In genomic region chrX:38675856-38676255, GRCh38 we compare ENCODE assay signal across 27 cellular contexts.
"Had no signal": no experiment of that assay in that cellular context is flagged by ENCODE, and none has a peak within 500 bp of the region (broad histone marks: within the 10 kb centered on the region; RNA-seq: fewer than 3 reads in every experiment).

No MANE protein-coding gene starts in this region.

- H3K27ac Mint-ChIP-seq: activated CD8-positive, alpha-beta memory T cell treated with anti-CD3 and anti-CD28 coated beads, Interleukin-2, amount 10 ng/mL, durations not matched to agents 7 days and 5 days; activated CD8-positive, alpha-beta T cell treated with anti-CD3 and anti-CD28 coated beads, Interleukin-2, amount 10 ng/mL, durations not matched to agents 7 days and 5 days; activated naive CD4-positive, alpha-beta T cell treated with anti-CD3 and anti-CD28 coated beads for 36 hours; activated naive CD8-positive, alpha-beta T cell treated with anti-CD3 and anti-CD28 coated beads for 36 hours; mesothelial cell of epicardium; naive thymus-derived CD8-positive, alpha-beta T cell; neural progenitor cell; type B pancreatic cell; WTC11 had no signal

- H3K27me3 Mint-ChIP-seq: type B pancreatic cell had no signal

- H3K36me3 Mint-ChIP-seq: activated CD8-positive, alpha-beta memory T cell treated with anti-CD3 and anti-CD28 coated beads, Interleukin-2, amount 10 ng/mL, durations not matched to agents 7 days and 5 days; activated naive CD8-positive, alpha-beta T cell treated with anti-CD3 and anti-CD28 coated beads for 36 hours; naive thymus-derived CD8-positive, alpha-beta T cell; neural progenitor cell; type B pancreatic cell; WTC11 had no signal

- FAIRE-seq: frontal cortex had no signal

- H3K9me3 Mint-ChIP-seq: activated naive CD4-positive, alpha-beta T cell treated with anti-CD3 and anti-CD28 coated beads for 36 hours; activated naive CD8-positive, alpha-beta T cell treated with anti-CD3 and anti-CD28 coated beads for 36 hours; naive thymus-derived CD8-positive, alpha-beta T cell; neural progenitor cell; type B pancreatic cell; WTC11 had no signal

- H3K27ac ChIP-seq: adrenal gland, brain microvascular endothelial cell, coronary artery, dorsolateral prefrontal cortex, hepatocyte, neural progenitor cell, right atrium auricular region, thoracic aorta, vagina had no signal

- H3K36me3 ChIP-seq: adrenal gland, brain microvascular endothelial cell, neural progenitor cell, thoracic aorta, vagina had no signal

- ATAC-seq: activated CD8-positive, alpha-beta memory T cell treated with anti-CD3 and anti-CD28 coated beads, Interleukin-2, amount 10 ng/mL, durations not matched to agents 7 days and 5 days; activated CD8-positive, alpha-beta T cell treated with anti-CD3 and anti-CD28 coated beads, Interleukin-2, amount 10 ng/mL, durations not matched to agents 7 days and 5 days; left ventricle myocardium superior; naive thymus-derived CD8-positive, alpha-beta T cell; stimulated activated naive CD8-positive, alpha-beta T cell treated with anti-CD3 and anti-CD28 coated beads, Interleukin-15, Interleukin-2, amounts not matched to agents 100 U/mL and 50 U/mL, for 24 hours; WTC11 had no signal

- H3K4me2 ChIP-seq: hepatocyte, neural progenitor cell had no signal

- H3K4me1 ChIP-seq: adrenal gland, neural progenitor cell, right atrium auricular region, vagina had no signal

- H3K4me1 Mint-ChIP-seq: activated naive CD8-positive, alpha-beta T cell treated with anti-CD3 and anti-CD28 coated beads for 36 hours; naive thymus-derived CD8-positive, alpha-beta T cell; neural progenitor cell; WTC11 had no signal

- H2AFZ ChIP-seq: hepatocyte, neural progenitor cell had no signal

- H3K79me2 ChIP-seq: hepatocyte had no signal

- H3K9ac ChIP-seq: neural progenitor cell had no signal

- H3K27me3 ChIP-seq: brain microvascular endothelial cell, hepatocyte, neural progenitor cell, right atrium auricular region, vagina had no signal

- DNase-seq: activated CD4-positive, alpha-beta T cell treated with anti-CD3 and anti-CD28 coated beads for 1 hour; activated CD4-positive, alpha-beta T cell treated with anti-CD3 and anti-CD28 coated beads, Interleukin-2, amount 50 U/mL, for 1 hour; activated CD8-positive, alpha-beta memory T cell treated with anti-CD3 and anti-CD28 coated beads, Interleukin-2, amount 10 ng/mL, durations not matched to agents 7 days and 5 days; activated CD8-positive, alpha-beta T cell treated with anti-CD3 and anti-CD28 coated beads, Interleukin-2, amount 10 ng/mL, durations not matched to agents 7 days and 5 days; activated effector memory CD4-positive, alpha-beta T cell treated with anti-CD3 and anti-CD28 coated beads, Interleukin-2, amount 50 U/mL, for 16 hours; activated naive CD4-positive, alpha-beta T cell treated with anti-CD3 and anti-CD28 coated beads for 36 hours; activated naive CD8-positive, alpha-beta T cell treated with anti-CD3 and anti-CD28 coated beads for 36 hours; adrenal gland; aorta; brain microvascular endothelial cell; dorsolateral prefrontal cortex; effector memory CD4-positive, alpha-beta T cell; islet precursor cell; left ventricle myocardium superior; naive thymus-derived CD8-positive, alpha-beta T cell; stimulated activated CD4-positive, alpha-beta T cell treated with anti-CD3 and anti-CD28 coated beads, Interleukin-2, amount 100 ng/mL, for 24 hours; stimulated activated naive CD8-positive, alpha-beta T cell treated with anti-CD3 and anti-CD28 coated beads, Interleukin-15, Interleukin-2, amounts not matched to agents 100 U/mL and 50 U/mL, for 24 hours had no signal

- H3K4me3 Mint-ChIP-seq: activated CD8-positive, alpha-beta memory T cell treated with anti-CD3 and anti-CD28 coated beads, Interleukin-2, amount 10 ng/mL, durations not matched to agents 7 days and 5 days; activated CD8-positive, alpha-beta T cell treated with anti-CD3 and anti-CD28 coated beads, Interleukin-2, amount 10 ng/mL, durations not matched to agents 7 days and 5 days; activated naive CD4-positive, alpha-beta T cell treated with anti-CD3 and anti-CD28 coated beads for 36 hours; activated naive CD8-positive, alpha-beta T cell treated with anti-CD3 and anti-CD28 coated beads for 36 hours; mesothelial cell of epicardium; naive thymus-derived CD8-positive, alpha-beta T cell; neural progenitor cell; type B pancreatic cell; WTC11 had no signal

- H3K4me3 ChIP-seq: adrenal gland, coronary artery, dorsolateral prefrontal cortex, hepatocyte, neural progenitor cell, right atrium auricular region, thoracic aorta, vagina had no signal

- H3K9me3 ChIP-seq: adrenal gland, right atrium auricular region, thoracic aorta, vagina had no signal
